Comparison of ENCODE assay signal across 11 cellular contexts in the genomic region with DNA sequence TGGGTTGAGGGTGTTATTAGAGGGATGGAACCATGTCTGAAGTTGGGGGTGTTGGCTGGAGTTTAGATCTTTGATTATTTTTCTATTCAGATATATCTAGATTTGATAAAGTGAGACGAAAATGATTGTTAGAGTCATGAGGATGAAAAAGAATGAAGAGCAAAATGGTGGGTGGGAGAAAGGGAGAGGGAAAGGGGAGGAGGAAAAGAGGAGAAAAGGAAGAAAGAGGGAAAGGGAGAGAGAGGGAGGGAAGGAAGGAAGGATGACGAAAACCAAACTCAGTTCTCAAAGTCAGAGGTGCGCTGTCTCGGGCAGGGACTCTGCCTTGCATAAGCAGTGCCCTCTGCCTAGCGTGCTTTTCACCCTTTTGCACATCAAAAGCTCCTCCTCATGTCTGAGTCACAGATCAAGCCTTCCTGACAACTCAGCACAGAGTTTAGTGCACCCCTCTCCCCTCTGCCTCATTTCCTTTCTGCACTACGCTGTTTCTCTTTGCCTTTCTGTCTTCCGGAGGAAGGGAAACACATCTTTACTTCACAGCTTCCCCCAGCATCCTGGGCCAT.
DNase-seq lines count a peak whose midpoint lies in the region; ATAC-seq and TF ChIP-seq lines count a peak whose summit lies in the region.
"Had no signal": no experiment of that assay in that cellular context is flagged by ENCODE, and none has a peak within 500 bp of the region (broad histone marks: within the 10 kb centered on the region; RNA-seq: fewer than 3 reads in every experiment).

No MANE protein-coding gene starts in this region.

- no peak for TF ChIP-seq EP300 in SK-N-SH (IDR thresholded peaks at IDR 0.05; ENCODE audit: borderline replicate concordance in 1 of 2, low read depth in 1 of 2, low read length in 1 of 2)

- ATAC-seq in activated CD8-positive, alpha-beta memory T cell treated with anti-CD3 and anti-CD28 coated beads, Interleukin-2, amount 10 ng/mL, durations not matched to agents 7 days and 5 days, result no peak
- peak; percentile 71 for ATAC-seq in activated CD8-positive, alpha-beta T cell treated with anti-CD3 and anti-CD28 coated beads, Interleukin-2, amount 10 ng/mL, durations not matched to agents 7 days and 5 days
- ATAC-seq in GM18868 (IDR thresholded peaks at IDR 0.05; ENCODE audit: unreplicated experiment), result no peak
- ATAC-seq: SK-N-SH treated with all-trans-retinoic acid at 6 μM for 48 hours had no signal

- H3F3A ChIP-seq in SK-N-SH (replicated peaks; ENCODE audit: insufficient read depth), result no peaks in the 10 kb centered on the region

- peaks cover 0 to 6% of the 10 kb centered on the region in 2 experiments; a peak in 1 of 4 replicates for H3K4me1 ChIP-seq in SK-N-SH (ENCODE audit: control insufficient read depth in 1 of 2, insufficient read depth in 2 of 2, low read depth in 1 of 2, low read length in 1 of 2)

- H3K27ac Mint-ChIP-seq in activated CD8-positive, alpha-beta memory T cell treated with anti-CD3 and anti-CD28 coated beads, Interleukin-2, amount 10 ng/mL, durations not matched to agents 7 days and 5 days, result no peak overlapping the region
- H3K27ac Mint-ChIP-seq in activated CD8-positive, alpha-beta T cell treated with anti-CD3 and anti-CD28 coated beads, Interleukin-2, amount 10 ng/mL, durations not matched to agents 7 days and 5 days, result peak overlapping the region; percentile 33
- H3K27ac Mint-ChIP-seq in stimulated activated naive CD8-positive, alpha-beta T cell treated with anti-CD3 and anti-CD28 coated beads, Interleukin-15, Interleukin-2, amounts not matched to agents 100 ng/mL and 50 ng/mL, for 24 hours, result peak overlapping the region; percentile 54

- no peak overlapping the region for H3K4me3 ChIP-seq in SK-N-SH (ENCODE audit: low read depth in 2 of 2, low read length in 1 of 2)
- H3K4me3 ChIP-seq: lung had no signal

- no peak overlapping the region for H3K27ac ChIP-seq in SK-N-SH (ENCODE audit: low read depth in 2 of 2, low read length in 1 of 2)

- DNase-seq in activated CD8-positive, alpha-beta memory T cell treated with anti-CD3 and anti-CD28 coated beads, Interleukin-2, amount 50 U/mL, for 1 hour (ENCODE audit: extremely low read depth), result peak; percentile 1
- DNase-seq in activated CD8-positive, alpha-beta memory T cell treated with anti-CD3 and anti-CD28 coated beads, Interleukin-2, amount 10 ng/mL, durations not matched to agents 7 days and 5 days, result no peak
- DNase-seq in activated CD8-positive, alpha-beta T cell treated with anti-CD3 and anti-CD28 coated beads, Interleukin-2, amount 10 ng/mL, durations not matched to agents 7 days and 5 days, result peak; percentile 30
- DNase-seq in iPS DF 4.7 (ENCODE audit: extremely low read depth, low spot score) (peak; percentile 33), SK-N-SH (no peak), NCI-H510A treated with DMSO at 0.1 percent for 48 hours (lab: John Stamatoyannopoulos, UW) (no peak)
- DNase-seq: NCI-H345 had no signal

- H3K36me3 Mint-ChIP-seq in activated CD8-positive, alpha-beta memory T cell treated with anti-CD3 and anti-CD28 coated beads, Interleukin-2, amount 10 ng/mL, durations not matched to agents 7 days and 5 days, result no peaks in the 10 kb centered on the region
- no peaks in the 10 kb centered on the region for H3K36me3 Mint-ChIP-seq in activated CD8-positive, alpha-beta T cell treated with anti-CD3 and anti-CD28 coated beads, Interleukin-2, amount 10 ng/mL, durations not matched to agents 7 days and 5 days (ENCODE audit: low read depth)
- H3K36me3 Mint-ChIP-seq in stimulated activated naive CD8-positive, alpha-beta T cell treated with anti-CD3 and anti-CD28 coated beads, Interleukin-15, Interleukin-2, amounts not matched to agents 100 ng/mL and 50 ng/mL, for 24 hours (ENCODE audit: low read depth), result no peaks in the 10 kb centered on the region

- H3K27me3 Mint-ChIP-seq in activated CD8-positive, alpha-beta memory T cell treated with anti-CD3 and anti-CD28 coated beads, Interleukin-2, amount 10 ng/mL, durations not matched to agents 7 days and 5 days, result no peaks in the 10 kb centered on the region
- H3K27me3 Mint-ChIP-seq in activated CD8-positive, alpha-beta T cell treated with anti-CD3 and anti-CD28 coated beads, Interleukin-2, amount 10 ng/mL, durations not matched to agents 7 days and 5 days (ENCODE audit: low read depth), result no peaks in the 10 kb centered on the region
- no peaks in the 10 kb centered on the region for H3K27me3 Mint-ChIP-seq in stimulated activated naive CD8-positive, alpha-beta T cell treated with anti-CD3 and anti-CD28 coated beads, Interleukin-15, Interleukin-2, amounts not matched to agents 100 ng/mL and 50 ng/mL, for 24 hours

- no peaks in the 10 kb centered on the region for H4K20me1 ChIP-seq in SK-N-SH (ENCODE audit: insufficient read depth)

- no peaks in the 10 kb centered on the region for H3K9me2 ChIP-seq in SK-N-SH

- H3K36me3 ChIP-seq in SK-N-SH (replicated peaks in 1 of 2; ENCODE audit: control insufficient read depth in 1 of 2, insufficient read depth in 2 of 2, low read length in 1 of 2), result no peaks in the 10 kb centered on the region

- CTCF ChIA-PET in activated CD8-positive, alpha-beta memory T cell treated with anti-CD3 and anti-CD28 coated beads, Interleukin-2, amount 10 ng/mL, durations not matched to agents 7 days and 5 days (lab: Charles Lee), result no interaction called here
- CTCF ChIA-PET in activated CD8-positive, alpha-beta T cell treated with anti-CD3 and anti-CD28 coated beads, Interleukin-2, amount 10 ng/mL, durations not matched to agents 7 days and 5 days (lab: Charles Lee), result no interaction called here
- CTCF ChIA-PET in SK-N-SH (lab: Yijun Ruan, JAX), result no interaction called here

- WGBS in SK-N-SH (ENCODE audit: low lambda C conversion rate), result 35% methylated on average over 7 of the region's 7 CpGs

- POLR2A ChIA-PET in activated CD8-positive, alpha-beta T cell treated with anti-CD3 and anti-CD28 coated beads, Interleukin-2, amount 10 ng/mL, durations not matched to agents 7 days and 5 days (lab: Charles Lee), result no interaction called here
- POLR2A ChIA-PET in SK-N-SH (lab: Yijun Ruan, JAX), result no interaction called here

- H3K4me2 ChIP-seq in SK-N-SH, result no peak overlapping the region

- H3K79me2 ChIP-seq in SK-N-SH (ENCODE audit: insufficient read depth), result no peaks in the 10 kb centered on the region

- no peaks in the 10 kb centered on the region for H3K27me3 ChIP-seq in SK-N-SH (ENCODE audit: insufficient read depth)

- no peak overlapping the region for H2AFZ ChIP-seq in SK-N-SH (ENCODE audit: low read depth)

- H3K4me3 Mint-ChIP-seq in activated CD8-positive, alpha-beta memory T cell treated with anti-CD3 and anti-CD28 coated beads, Interleukin-2, amount 10 ng/mL, durations not matched to agents 7 days and 5 days, result no peak overlapping the region
- no peak overlapping the region for H3K4me3 Mint-ChIP-seq in activated CD8-positive, alpha-beta T cell treated with anti-CD3 and anti-CD28 coated beads, Interleukin-2, amount 10 ng/mL, durations not matched to agents 7 days and 5 days
- no peak overlapping the region for H3K4me3 Mint-ChIP-seq in stimulated activated naive CD8-positive, alpha-beta T cell treated with anti-CD3 and anti-CD28 coated beads, Interleukin-15, Interleukin-2, amounts not matched to agents 100 ng/mL and 50 ng/mL, for 24 hours

- H3K9ac ChIP-seq in SK-N-SH, result no peak overlapping the region

- no peaks in the 10 kb centered on the region for H3K9me3 Mint-ChIP-seq in activated CD8-positive, alpha-beta memory T cell treated with anti-CD3 and anti-CD28 coated beads, Interleukin-2, amount 10 ng/mL, durations not matched to agents 7 days and 5 days (ENCODE audit: low read depth)
- no peaks in the 10 kb centered on the region for H3K9me3 Mint-ChIP-seq in activated CD8-positive, alpha-beta T cell treated with anti-CD3 and anti-CD28 coated beads, Interleukin-2, amount 10 ng/mL, durations not matched to agents 7 days and 5 days (ENCODE audit: insufficient read depth)
- peaks cover 1% of the 10 kb centered on the region for H3K9me3 Mint-ChIP-seq in stimulated activated naive CD8-positive, alpha-beta T cell treated with anti-CD3 and anti-CD28 coated beads, Interleukin-15, Interleukin-2, amounts not matched to agents 100 ng/mL and 50 ng/mL, for 24 hours

- no peak for TF ChIP-seq RAD21 in SK-N-SH (IDR thresholded peaks at IDR 0.05; ENCODE audit: low read length)

- no peaks in the 10 kb centered on the region; the same call in 1 of the 2 replicates for H3K9me3 ChIP-seq in SK-N-SH

- no peak for TF ChIP-seq CTCF in SK-N-SH (IDR thresholded peaks at IDR 0.05)

- H3K4me1 Mint-ChIP-seq in activated CD8-positive, alpha-beta memory T cell treated with anti-CD3 and anti-CD28 coated beads, Interleukin-2, amount 10 ng/mL, durations not matched to agents 7 days and 5 days, result no peaks in the 10 kb centered on the region
- H3K4me1 Mint-ChIP-seq in activated CD8-positive, alpha-beta T cell treated with anti-CD3 and anti-CD28 coated beads, Interleukin-2, amount 10 ng/mL, durations not matched to agents 7 days and 5 days (ENCODE audit: low read depth), result peaks cover 10% of the 10 kb centered on the region
- H3K4me1 Mint-ChIP-seq in stimulated activated naive CD8-positive, alpha-beta T cell treated with anti-CD3 and anti-CD28 coated beads, Interleukin-15, Interleukin-2, amounts not matched to agents 100 ng/mL and 50 ng/mL, for 24 hours (ENCODE audit: low read depth), result peaks cover 14% of the 10 kb centered on the region

TF ChIP-seq in SK-N-SH, 30 proteins besides CTCF, POLR2A, EP300 and RAD21 (continues in another document):
- TF ChIP-seq JUND (IDR thresholded peaks at IDR 0.05), result no peak
- no peak for TF ChIP-seq RCOR1 (IDR thresholded peaks at IDR 0.05; ENCODE audit: low read length)
- no peak for TF ChIP-seq NRF1 (IDR thresholded peaks at IDR 0.05; ENCODE audit: low read depth, low read length)
- no peak for TF ChIP-seq EZH2phosphoT487 (IDR thresholded peaks at IDR 0.05; ENCODE audit: borderline replicate concordance, low read depth)
- no peak for TF ChIP-seq YY1 (IDR thresholded peaks at IDR 0.05; ENCODE audit: low read depth)
- no peak for TF ChIP-seq MEF2A (IDR thresholded peaks at IDR 0.05; ENCODE audit: borderline replicate concordance, low read depth)

Comparison
In these comparisons a context has a peak if more than half of its experiments do, and no peak if none do; other contexts are left out.
1. DNase-seq: peak in activated CD8-positive, alpha-beta memory T cell treated with anti-CD3 and anti-CD28 coated beads, Interleukin-2, amount 50 U/mL, for 1 hour (single experiment), activated CD8-positive, alpha-beta T cell treated with anti-CD3 and anti-CD28 coated beads, Interleukin-2, amount 10 ng/mL, durations not matched to agents 7 days and 5 days (single experiment) and iPS DF 4.7 (single experiment); none in activated CD8-positive, alpha-beta memory T cell treated with anti-CD3 and anti-CD28 coated beads, Interleukin-2, amount 10 ng/mL, durations not matched to agents 7 days and 5 days (single experiment), SK-N-SH (single experiment) and NCI-H510A treated with DMSO at 0.1 percent for 48 hours (single experiment).